In the genomic region with DNA sequence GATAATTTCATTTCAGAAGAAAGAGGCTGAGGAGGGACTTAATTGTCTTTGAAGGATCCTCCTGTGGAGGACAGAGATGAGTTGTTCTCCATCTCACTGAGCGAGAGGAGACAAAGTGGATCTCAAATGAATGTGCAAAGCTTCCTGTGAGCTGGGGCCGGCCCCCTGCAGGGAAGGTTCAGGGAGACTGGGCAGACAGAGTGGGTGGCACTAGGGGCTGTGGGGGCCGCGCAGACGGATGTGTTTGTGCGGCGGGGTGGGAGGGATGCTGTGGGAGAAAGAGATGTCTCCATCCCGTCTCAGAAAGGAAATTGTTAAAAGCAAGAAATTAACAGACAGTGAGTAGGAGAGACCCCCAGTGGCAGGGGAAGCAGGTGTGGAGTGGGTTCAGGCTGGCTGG, we compare ENCODE assay signal across 22 cellular contexts. TPM values are rescaled to one million over a fixed set of nuclear protein-coding genes. Genes with fewer than 3 reads are reported as not detected.
A peak's percentile ranks its signal among the peaks of the same experiment; 100 is the strongest.
DNase-seq lines count a peak whose midpoint lies in the region; ATAC-seq and TF ChIP-seq lines count a peak whose summit lies in the region.
"Had no signal": no experiment of that assay in that cellular context is flagged by ENCODE, and none has a peak within 500 bp of the region (broad histone marks: within the 10 kb centered on the region; RNA-seq: fewer than 3 reads in every experiment).

No MANE protein-coding gene starts in this region.

- peaks cover 26 to 66% of the 10 kb centered on the region in 2 experiments for H3K79me1 ChIP-seq in IMR-90 (ENCODE audit: low read depth in 1 of 2, low read length in 2 of 2)

- CTCF ChIA-PET in IMR-90 (lab: Yijun Ruan, JAX): no interaction called here

- peak overlapping the region; percentile 21; the same call in 1 of the 2 replicates for H3K18ac ChIP-seq in IMR-90 (ENCODE audit: low read depth, low read length)

- no peak overlapping the region for H2BK15ac ChIP-seq in IMR-90 (ENCODE audit: low read depth, low read length)

- H3K9ac ChIP-seq in IMR-90 (ENCODE audit: low read depth, low read length): no peak overlapping the region

- no peak overlapping the region; the same call in 1 of the 2 replicates for H4K91ac ChIP-seq in IMR-90 (ENCODE audit: insufficient read depth, low read depth, low read length)

- BruUV-seq in IMR-90 (replicated peaks; lab: Mats Ljungman, UMichigan): no TSS peak

- H3K9me3 ChIP-seq in IMR-90 (ENCODE audit: control insufficient read depth, insufficient read depth, low read length): no peaks in the 10 kb centered on the region
- H3K9me3 ChIP-seq in spleen: no peaks in the 10 kb centered on the region
- H3K9me3 ChIP-seq: Caco-2 had no signal

- 0 out of 2 replicates have a peak, but pooled peaks cover 1% of the 10 kb centered on the region for H3K36me3 ChIP-seq in IMR-90 (ENCODE audit: control insufficient read depth, insufficient read depth, low read length)
- no peaks in the 10 kb centered on the region for H3K36me3 ChIP-seq in spleen

- no peak overlapping the region for H2AK9ac ChIP-seq in IMR-90 (replicated peaks; ENCODE audit: low read depth, low read length, poor library complexity)

- H3K4me3 ChIP-seq in IMR-90 (ENCODE audit: insufficient read depth, low read depth, low read length) (no peak overlapping the region), spleen (no peak overlapping the region)

- H3K4me2 ChIP-seq in IMR-90 (ENCODE audit: low read depth, low read length): no peak overlapping the region

- H3K23ac ChIP-seq in IMR-90 (ENCODE audit: low read depth, low read length): no peak overlapping the region

- no peak overlapping the region for H2AFZ ChIP-seq in IMR-90 (replicated peaks; ENCODE audit: low read length, poor library complexity)

- no peaks in the 10 kb centered on the region for H3K27me3 ChIP-seq in IMR-90 (ENCODE audit: control insufficient read depth, insufficient read depth, low read length)
- H3K27me3 ChIP-seq in spleen (replicated peaks in 1 of 7): no peaks in the 10 kb centered on the region

- POLR2A ChIA-PET in IMR-90 (lab: Charles Lee; ENCODE audit: unreplicated experiment): no interaction called here

- H2AK5ac ChIP-seq in IMR-90 (ENCODE audit: low read depth, low read length): peak overlapping the region; percentile 75; the same call in 1 of the 2 replicates

- TF ChIP-seq RAD21 in IMR-90 (IDR thresholded peaks at IDR 0.05; ENCODE audit: low read length): no peak

- no peak overlapping the region for H2BK120ac ChIP-seq in IMR-90 (ENCODE audit: low read depth, low read length)

- H4K5ac ChIP-seq in IMR-90 (ENCODE audit: low read depth, low read length): no peak overlapping the region

- H3K56ac ChIP-seq in IMR-90 (ENCODE audit: extremely low read depth, insufficient read depth, low read length): no peak overlapping the region

- 0 out of 2 replicates have a peak overlapping the region, but pooled peaks have one; percentile 39 for H3K4ac ChIP-seq in IMR-90 (ENCODE audit: low read depth, low read length)

- H2BK20ac ChIP-seq in IMR-90 (ENCODE audit: low read depth, low read length): no peak overlapping the region; the same call in 1 of the 2 replicates

- no peak for DNase-seq in IMR-90
- DNase-seq in SK-N-DZ (ENCODE audit: low spot score): peak; percentile 29
- DNase-seq in mesenteric fat pad (ENCODE audit: low spot score): peak; percentile 85
- peak; percentile 65 for DNase-seq in spleen
- DNase-seq in retina: no peak
- DNase-seq: CD8-positive, alpha-beta T cell; DMS 273 treated with DMSO at 0.1 percent for 48 hours; DMS79 treated with DMSO at 0.1 percent for 48 hours; GF-D8; KBM-7; MV-4-11; NCI-H1105; NCI-H1436 treated with DMSO at 0.1 percent for 48 hours; NCI-H187 treated with DMSO at 0.1 percent for 48 hours; NCI-H446; NCI-H524 treated with DMSO at 0.1 percent for 48 hours; SHP77 had no signal

- 0 out of 2 replicates have a peak overlapping the region, but pooled peaks have one; percentile 15 for H3K14ac ChIP-seq in IMR-90 (replicated peaks; ENCODE audit: low read depth, low read length)

- H3K27ac ChIP-seq in IMR-90 (ENCODE audit: insufficient read depth, low read length): no peak overlapping the region
- no peak overlapping the region for H3K27ac ChIP-seq in spleen
- H3K27ac ChIP-seq: C4-2B, RWPE1 had no signal

- dilution Hi-C loops in IMR-90 (cut with HindIII; ENCODE audit: low sequenced_read_pairs, unreplicated experiment): no loop called here

- peaks cover 43% of the 10 kb centered on the region for H3K9me1 ChIP-seq in IMR-90 (ENCODE audit: insufficient read depth, low read length)

- H4K20me1 ChIP-seq in IMR-90 (ENCODE audit: insufficient read depth, low read length): peaks cover 14% of the 10 kb centered on the region

- no peak for TF ChIP-seq POLR2A in IMR-90 (IDR thresholded peaks at IDR 0.05; ENCODE audit: low read depth, low read length)
- no peak for TF ChIP-seq POLR2A in spleen (IDR thresholded peaks at IDR 0.05)

- no peak overlapping the region for H2BK5ac ChIP-seq in IMR-90 (ENCODE audit: low read depth, low read length, poor library complexity, severe bottlenecking)

- intact Hi-C loops in IMR-90 (cut with micrococcal nuclease): no loop called here
- intact Hi-C loops in spleen (cut with DNase I; ENCODE audit: low total_unique reads): no loop called here

- H3K4me1 ChIP-seq in IMR-90 (ENCODE audit: control insufficient read depth, insufficient read depth, low read length) (peaks cover 42% of the 10 kb centered on the region), spleen (peaks cover 0 to 5% (median 0%) of the 10 kb centered on the region in 6 donors)
- H3K4me1 ChIP-seq: Caco-2 had no signal

- H4K8ac ChIP-seq in IMR-90 (ENCODE audit: low read depth in 2 of 2, low read length in 2 of 2): no peak overlapping the region

- no peak for TF ChIP-seq CTCF in IMR-90 (conservative IDR thresholded peaks at IDR 0.05; ENCODE audit: low read depth, low read length)
- TF ChIP-seq CTCF in spleen (IDR thresholded peaks at IDR 0.05 in 8 of 11, conservative IDR thresholded peaks at IDR 0.05 in 3 of 11): no peak

- in situ Hi-C loops in IMR-90 (cut with MboI; ENCODE audit: low sequenced_read_pairs): no loop called here

- ATAC-seq in IMR-90 (ENCODE audit: low read depth) (no peak), HG03108 (IDR thresholded peaks at IDR 0.05; ENCODE audit: unreplicated experiment) (no peak), HG02884 (IDR thresholded peaks at IDR 0.05; ENCODE audit: unreplicated experiment) (no peak)
- ATAC-seq: CD8-positive, alpha-beta T cell had no signal

- 98% methylated on average over 6 of the region's 8 CpGs; no CpG with 5 or more reads in 1 of the 2 experiments for WGBS in IMR-90 (ENCODE audit: extremely low coverage in 2 of 2, insufficient read length in 1 of 2), 2 experiments
- WGBS in spleen, 5 donors: 75 to 80% (median 79%) methylated on average over 8 of the region's 8 CpGs

TF ChIP-seq in IMR-90, 13 proteins besides CTCF, POLR2A, EP300 and RAD21:
- TF ChIP-seq MAZ (IDR thresholded peaks at IDR 0.05; ENCODE audit: borderline replicate concordance, low read depth, low read length) (no peak), BHLHE40 (IDR thresholded peaks at IDR 0.05; ENCODE audit: low read depth, low read length) (no peak), SMC3 (IDR thresholded peaks at IDR 0.05; ENCODE audit: low read depth, low read length) (no peak)

RNA-seq across cellular contexts. Expression of a gene that starts 29.1 kb away (rescaled TPM):
- total RNA-seq in IMR-90 (2012; rRNA removed) (2.0 and 2.5 TPM in 2 replicates), mesenteric fat pad (23.6 TPM), spleen (10 to 100 TPM in 5 of 7 donors, 1 to 10 TPM in 2; 7.5 to 30.5 (median 16.2) TPM)
- polyA plus RNA-seq in IMR-90 (2012; rRNA removed) (7.9 and 8.0 TPM in 2 replicates), spleen (1 to 10 TPM; 1.5 to 5.3 (median 2.0) TPM)
- 3.8 and 7.2 TPM in 2 replicates for polyA plus RNA-seq in IMR-90 (2012; cell fraction: cytosol; rRNA removed)
- polyA plus RNA-seq in IMR-90 (2012; cell fraction: nucleus; rRNA removed; ENCODE audit: low replicate concordance): 41.4 and 50.7 TPM in 2 replicates
- polyA plus RNA-seq in SK-N-DZ (2014; cell fraction: cytosol; rRNA removed): 7.1 and 7.6 TPM in 2 replicates
- 8.7 and 13.2 TPM in 2 replicates for polyA plus RNA-seq in SK-N-DZ (2014; cell fraction: nucleus; rRNA removed)

Comparison
In these comparisons a context has a peak if more than half of its experiments do, and no peak if none do; other contexts are left out.
1. DNase-seq: peak in SK-N-DZ (single experiment), mesenteric fat pad (single experiment) and spleen (single experiment); none in IMR-90 (single experiment) and retina (single experiment).